ENCODE assay signal across 3 cellular contexts in genomic region chr2:235626658-235627057, GRCh38.
TF ChIP-seq lines count a peak whose summit lies in the region.

No MANE protein-coding gene starts in this region.

TF ChIP-seq in HepG2, 621 proteins besides CTCF, POLR2A, EP300 and RAD21:
- TF ChIP-seq ZBTB40 (IDR thresholded peaks at IDR 0.05) (peak; percentile 50; the same call in 1 of the 2 replicates), ZBTB40 (CRISPR knock-in tag; IDR thresholded peaks at IDR 0.05) (peak; percentile 98), GATAD2A (CRISPR knock-in tag; IDR thresholded peaks at IDR 0.05) (no peak)
TF ChIP-seq in HepG2: peak in this region for 1.

TF ChIP-seq in GM12878, 131 proteins besides CTCF, POLR2A, EP300 and RAD21:
- TF ChIP-seq HCFC1 (IDR thresholded peaks at IDR 0.05; ENCODE audit: low read length) (no peak), ZBTB40 (IDR thresholded peaks at IDR 0.05; ENCODE audit: borderline replicate concordance) (peak; percentile 49; the same call in 1 of the 2 replicates), POLR2AphosphoS2 (IDR thresholded peaks at IDR 0.05; ENCODE audit: low read depth, low read length) (no peak)

TF ChIP-seq in K562, 482 proteins besides CTCF, POLR2A, EP300 and RAD21:
- TF ChIP-seq ZBTB40 (IDR thresholded peaks at IDR 0.05) (peak; percentile 90), ZBTB40 (CRISPR knock-in tag; IDR thresholded peaks at IDR 0.05) (peak; percentile 83), ZFP36 (IDR thresholded peaks at IDR 0.05; ENCODE audit: low read depth, low read length, partially characterized antibody) (no peak)
TF ChIP-seq in K562: peak in this region for 1.
